Comparison of ENCODE assay signal across 20 cellular contexts in the genomic region with DNA sequence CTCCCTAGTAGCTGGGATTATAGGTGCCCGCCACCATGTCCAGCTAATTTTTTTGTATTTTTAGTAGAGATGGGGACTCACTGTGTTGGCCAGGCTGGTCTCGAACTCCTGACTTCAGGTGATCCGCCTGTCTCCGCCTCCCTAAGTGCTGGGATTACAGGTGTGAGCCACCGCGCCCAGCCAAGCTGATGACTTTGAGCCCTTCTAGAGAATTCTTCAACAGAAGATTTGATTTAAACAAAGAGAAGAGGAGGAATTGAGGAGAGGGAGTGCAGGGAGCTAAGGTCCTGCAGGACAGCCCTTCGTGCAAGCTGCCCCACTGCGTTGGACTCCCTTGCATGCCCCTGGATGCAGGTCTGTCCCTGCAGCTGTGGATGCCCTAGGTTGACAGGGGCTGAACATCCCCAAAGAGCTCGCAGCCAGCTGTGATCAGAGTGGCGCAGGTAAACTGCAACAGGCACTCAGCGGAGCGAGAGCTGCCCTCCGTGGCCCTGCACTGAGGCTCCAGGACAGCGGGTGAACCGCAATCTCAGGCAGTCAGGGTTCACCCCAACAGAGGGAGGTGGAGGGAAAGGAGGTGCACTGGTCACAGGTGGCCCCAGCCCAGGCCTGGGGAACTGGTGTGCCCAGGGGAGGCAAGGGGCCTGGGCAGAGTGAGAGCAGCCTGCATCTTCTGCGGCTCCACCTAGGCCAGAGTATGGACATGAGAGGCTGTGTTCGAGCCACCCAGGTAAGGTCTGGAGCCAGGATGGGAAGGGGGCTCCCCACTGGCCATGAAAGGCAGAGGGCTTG. TPM values are rescaled to one million over a fixed set of nuclear protein-coding genes. Genes with fewer than 3 reads are reported as not detected.
DNase-seq lines count a peak whose midpoint lies in the region; ATAC-seq and TF ChIP-seq lines count a peak whose summit lies in the region.
"Had no signal": no experiment of that assay in that cellular context is flagged by ENCODE, and none has a peak within 500 bp of the region (broad histone marks: within the 10 kb centered on the region; RNA-seq: fewer than 3 reads in every experiment).

No MANE protein-coding gene starts in this region.

- H3K9me3 ChIP-seq in right atrium auricular region (peaks cover 0 to 11% of the 10 kb centered on the region in 2 donors), adrenal gland (replicated peaks in 1 of 3) (peaks cover 0 to 2% (median 0%) of the 10 kb centered on the region in 3 donors), upper lobe of right lung (peaks cover 10% of the 10 kb centered on the region), neural progenitor cell (ENCODE audit: low read depth) (no peaks in the 10 kb centered on the region)

- H3K27ac ChIP-seq in right atrium auricular region (no peak overlapping the region), adrenal gland (no peak overlapping the region), upper lobe of right lung (no peak overlapping the region), neural progenitor cell (no peak overlapping the region)
- H3K27ac ChIP-seq: foreskin keratinocyte had no signal

- H3K4me3 ChIP-seq in right atrium auricular region (no peak overlapping the region), adrenal gland (no peak overlapping the region), upper lobe of right lung (no peak overlapping the region), neural progenitor cell (no peak overlapping the region)

- peaks cover 12% of the 10 kb centered on the region for H3K9me3 Mint-ChIP-seq in neural progenitor cell
- peaks cover 10% of the 10 kb centered on the region for H3K9me3 Mint-ChIP-seq in activated T-helper 1 cell treated with anti-CD3 and anti-CD28 coated beads, Interleukin-12 subunit alpha, Interleukin-12 subunit beta, Interleukin-2, Interleukin-4 antibody, amounts not matched to agents 30 ng/mL and 10 ng/mL and 1 ng/mL, durations not matched to agents 14 hours and 24 hours and 36 hours

- 93 to 98% (median 96%) methylated on average over 17 of the region's 17 CpGs for WGBS in adrenal gland, 4 donors

- H3K27me3 ChIP-seq in right atrium auricular region = no peaks in the 10 kb centered on the region
- H3K27me3 ChIP-seq in adrenal gland = no peaks in the 10 kb centered on the region
- no peaks in the 10 kb centered on the region for H3K27me3 ChIP-seq in upper lobe of right lung
- no peaks in the 10 kb centered on the region for H3K27me3 ChIP-seq in neural progenitor cell
- H3K27me3 ChIP-seq: foreskin keratinocyte had no signal

- no peak overlapping the region for H3K4me3 Mint-ChIP-seq in neural progenitor cell
- H3K4me3 Mint-ChIP-seq in activated T-helper 1 cell treated with anti-CD3 and anti-CD28 coated beads, Interleukin-12 subunit alpha, Interleukin-12 subunit beta, Interleukin-2, Interleukin-4 antibody, amounts not matched to agents 30 ng/mL and 10 ng/mL and 1 ng/mL, durations not matched to agents 14 hours and 24 hours and 36 hours = no peak overlapping the region
- H3K4me3 Mint-ChIP-seq: activated T-cell treated with anti-CD3 and anti-CD28 coated beads, Interleukin-2, amount 50 U/mL, for 4 hours; neural crest cell had no signal

- H3K4me1 ChIP-seq in right atrium auricular region (peaks cover 0 to 52% of the 10 kb centered on the region in 2 donors), adrenal gland (replicated peaks in 1 of 2) (peaks cover 0 to 13% of the 10 kb centered on the region in 2 donors), upper lobe of right lung (no peaks in the 10 kb centered on the region), neural progenitor cell (peaks cover 8% of the 10 kb centered on the region)
- H3K4me1 ChIP-seq: foreskin keratinocyte had no signal

- no peaks in the 10 kb centered on the region for H4K20me1 ChIP-seq in neural progenitor cell (ENCODE audit: low read depth)

- H2AFZ ChIP-seq in neural progenitor cell (replicated peaks) = no peak overlapping the region

- TF ChIP-seq POLR2A in adrenal gland (IDR thresholded peaks at IDR 0.05) = no peak

- H3F3A ChIP-seq in neural progenitor cell (ENCODE audit: low read depth) = no peaks in the 10 kb centered on the region

- TF ChIP-seq CTCF in right atrium auricular region (IDR thresholded peaks at IDR 0.05) (no peak), adrenal gland (IDR thresholded peaks at IDR 0.05) (no peak), upper lobe of right lung (IDR thresholded peaks at IDR 0.05) (no peak), neural progenitor cell (IDR thresholded peaks at IDR 0.05) (no peak)

- H3K36me3 ChIP-seq in right atrium auricular region (no peaks in the 10 kb centered on the region), adrenal gland (replicated peaks in 1 of 2) (no peaks in the 10 kb centered on the region), upper lobe of right lung (no peaks in the 10 kb centered on the region), neural progenitor cell (no peaks in the 10 kb centered on the region)

- no peak overlapping the region for H3K9ac ChIP-seq in neural progenitor cell

- ATAC-seq in upper lobe of right lung (no peak), HG03196 (IDR thresholded peaks at IDR 0.05; ENCODE audit: unreplicated experiment) (no peak)
- ATAC-seq: activated T-cell treated with anti-CD3 and anti-CD28 coated beads, Interleukin-2, amount 50 U/mL, for 4 hours had no signal

- no peaks in the 10 kb centered on the region for H3K79me2 ChIP-seq in neural progenitor cell (ENCODE audit: low read depth)

- H3K4me2 ChIP-seq in neural progenitor cell = no peak overlapping the region

- H3K27me3 Mint-ChIP-seq in neural progenitor cell (ENCODE audit: insufficient read depth, low read depth) = peaks cover 5% of the 10 kb centered on the region
- peaks cover 2% of the 10 kb centered on the region for H3K27me3 Mint-ChIP-seq in activated T-helper 1 cell treated with anti-CD3 and anti-CD28 coated beads, Interleukin-12 subunit alpha, Interleukin-12 subunit beta, Interleukin-2, Interleukin-4 antibody, amounts not matched to agents 30 ng/mL and 10 ng/mL and 1 ng/mL, durations not matched to agents 14 hours and 24 hours and 36 hours (ENCODE audit: insufficient read depth)

- DNase-seq in cardiac septum (ENCODE audit: low spot score) (peak; percentile 70), right atrium auricular region (ENCODE audit: low spot score) (no peak), adrenal gland (peak in 4 of 7 donors; percentile 3 to 41 (median 8)), mesenteric fat pad (ENCODE audit: low spot score) (peak; percentile 67), upper lobe of right lung (peak; percentile 51), neural progenitor cell (ENCODE audit: low spot score) (no peak)
- no peak for DNase-seq in activated T-helper 1 cell treated with anti-CD3 and anti-CD28 coated beads, Interleukin-12 subunit alpha, Interleukin-12 subunit beta, Interleukin-2, Interleukin-4 antibody, amounts not matched to agents 30 ng/mL and 10 ng/mL and 1 ng/mL, durations not matched to agents 14 hours and 24 hours and 36 hours (ENCODE audit: low spot score)
- DNase-seq: activated CD4-positive, alpha-beta T cell treated with anti-CD3 and anti-CD28 coated beads for 4 hours; activated T-cell treated with anti-CD3 and anti-CD28 coated beads, Interleukin-2, amount 50 U/mL, for 4 hours; amygdala; GDM1; GOT3; Karpas-422; NCI-H1417; SHP77; substantia nigra had no signal

- H3K27ac Mint-ChIP-seq in neural progenitor cell = no peak overlapping the region
- no peak overlapping the region for H3K27ac Mint-ChIP-seq in activated T-helper 1 cell treated with anti-CD3 and anti-CD28 coated beads, Interleukin-12 subunit alpha, Interleukin-12 subunit beta, Interleukin-2, Interleukin-4 antibody, amounts not matched to agents 30 ng/mL and 10 ng/mL and 1 ng/mL, durations not matched to agents 14 hours and 24 hours and 36 hours

- intact Hi-C loops in cardiac septum (cut with DNase I) = no loop called here
- intact Hi-C loops in adrenal gland (cut with DNase I) = no loop called here
- intact Hi-C loops in upper lobe of right lung (cut with DNase I) = no loop called here
- intact Hi-C loops in activated T-helper 1 cell treated with anti-CD3 and anti-CD28 coated beads, Interleukin-12 subunit alpha, Interleukin-12 subunit beta, Interleukin-2, Interleukin-4 antibody, amounts not matched to agents 30 ng/mL and 10 ng/mL and 1 ng/mL, durations not matched to agents 14 hours and 24 hours and 36 hours (cut with micrococcal nuclease) = no loop called here

- peaks cover 9% of the 10 kb centered on the region for H3K4me1 Mint-ChIP-seq in neural progenitor cell
- H3K4me1 Mint-ChIP-seq in activated T-helper 1 cell treated with anti-CD3 and anti-CD28 coated beads, Interleukin-12 subunit alpha, Interleukin-12 subunit beta, Interleukin-2, Interleukin-4 antibody, amounts not matched to agents 30 ng/mL and 10 ng/mL and 1 ng/mL, durations not matched to agents 14 hours and 24 hours and 36 hours (ENCODE audit: low read depth) = no peaks in the 10 kb centered on the region

- H3K36me3 Mint-ChIP-seq in neural progenitor cell = no peaks in the 10 kb centered on the region
- no peaks in the 10 kb centered on the region for H3K36me3 Mint-ChIP-seq in activated T-helper 1 cell treated with anti-CD3 and anti-CD28 coated beads, Interleukin-12 subunit alpha, Interleukin-12 subunit beta, Interleukin-2, Interleukin-4 antibody, amounts not matched to agents 30 ng/mL and 10 ng/mL and 1 ng/mL, durations not matched to agents 14 hours and 24 hours and 36 hours (ENCODE audit: low read depth)

RNA-seq across cellular contexts. Expression of a gene that starts 13.6 kb away (rescaled TPM):
- 5.5 TPM for total RNA-seq in cardiac septum
- total RNA-seq in right atrium auricular region = 1 to 10 TPM in 1 of 2 donors, under 1 TPM in 1; 0.47 to 1.4 TPM
- total RNA-seq in adrenal gland = 10 to 100 TPM in 1 of 8 donors, 1 to 10 TPM in 6, under 1 TPM in 1; 0.95 to 12.9 (median 4.3) TPM
- 1 to 10 TPM; 1.2 to 5.5 (median 2.0) TPM for polyA plus RNA-seq in adrenal gland
- 1.2 TPM for total RNA-seq in mesenteric fat pad
- total RNA-seq in upper lobe of right lung = 0.14 TPM
- total RNA-seq in neural progenitor cell (ENCODE audit: low replicate concordance) = 3.0 and 10.5 TPM in 2 replicates
- 0.12 and 0.21 TPM in 2 replicates for total RNA-seq in activated T-helper 1 cell treated with anti-CD3 and anti-CD28 coated beads, Interleukin-12 subunit alpha, Interleukin-12 subunit beta, Interleukin-2, Interleukin-4 antibody, amounts not matched to agents 30 ng/mL and 10 ng/mL and 1 ng/mL, durations not matched to agents 14 hours and 24 hours and 36 hours

RNA-seq across cellular contexts. Expression of a gene that starts 35.5 kb away (rescaled TPM):
- total RNA-seq in cardiac septum (not detected), right atrium auricular region (not detected), adrenal gland (not detected), mesenteric fat pad (not detected), upper lobe of right lung (not detected), neural progenitor cell (ENCODE audit: low replicate concordance) (not detected in 2 replicates)
- not detected for polyA plus RNA-seq in adrenal gland
- total RNA-seq in activated T-helper 1 cell treated with anti-CD3 and anti-CD28 coated beads, Interleukin-12 subunit alpha, Interleukin-12 subunit beta, Interleukin-2, Interleukin-4 antibody, amounts not matched to agents 30 ng/mL and 10 ng/mL and 1 ng/mL, durations not matched to agents 14 hours and 24 hours and 36 hours = 2.0 and 2.9 TPM in 2 replicates
- total RNA-seq: foreskin keratinocyte; neural crest cell; T-helper 2 cell treated with Interferon-gamma antibody and Interleukin-4, amounts not matched to agents 100 ng/mL and 5 ng/mL, for 36 hours had no signal
- polyA plus RNA-seq: foreskin keratinocyte had no signal

RNA-seq across cellular contexts. Expression of a gene that starts 42.4 kb away (rescaled TPM):
- 1.3 TPM for total RNA-seq in cardiac septum
- 1 to 10 TPM; 4.0 to 9.0 TPM for total RNA-seq in right atrium auricular region
- total RNA-seq in adrenal gland = 1 to 10 TPM in 7 of 8 donors, under 1 TPM in 1; 0.97 to 4.7 (median 2.3) TPM
- polyA plus RNA-seq in adrenal gland = 1 to 10 TPM in 2 of 3 donors, under 1 TPM in 1; 0.48 to 2.4 (median 1.9) TPM
- total RNA-seq in mesenteric fat pad = 6.1 TPM
- 4.4 TPM for total RNA-seq in upper lobe of right lung
- total RNA-seq in neural progenitor cell (ENCODE audit: low replicate concordance) = 2.3 TPM in 1 of 2 replicates, not detected in the other
- 494 and 500 TPM in 2 replicates for total RNA-seq in activated T-helper 1 cell treated with anti-CD3 and anti-CD28 coated beads, Interleukin-12 subunit alpha, Interleukin-12 subunit beta, Interleukin-2, Interleukin-4 antibody, amounts not matched to agents 30 ng/mL and 10 ng/mL and 1 ng/mL, durations not matched to agents 14 hours and 24 hours and 36 hours

Comparison
In these comparisons a context has a peak if more than half of its experiments do, and no peak if none do; other contexts are left out.
1. DNase-seq: peak in cardiac septum (single experiment), adrenal gland (4 of 7), mesenteric fat pad (single experiment) and upper lobe of right lung (single experiment); none in right atrium auricular region (single experiment), neural progenitor cell (single experiment) and activated T-helper 1 cell treated with anti-CD3 and anti-CD28 coated beads, Interleukin-12 subunit alpha, Interleukin-12 subunit beta, Interleukin-2, Interleukin-4 antibody, amounts not matched to agents 30 ng/mL and 10 ng/mL and 1 ng/mL, durations not matched to agents 14 hours and 24 hours and 36 hours (single experiment).
2. RNA of a gene that starts 42.4 kb away (total RNA-seq): 494 to 500 TPM in activated T-helper 1 cell treated with anti-CD3 and anti-CD28 coated beads, Interleukin-12 subunit alpha, Interleukin-12 subunit beta, Interleukin-2, Interleukin-4 antibody, amounts not matched to agents 30 ng/mL and 10 ng/mL and 1 ng/mL, durations not matched to agents 14 hours and 24 hours and 36 hours; 4.0 to 9.0 TPM in right atrium auricular region, 6.1 TPM in mesenteric fat pad (single experiment), 4.4 TPM in upper lobe of right lung (single experiment), 0.97 to 4.7 TPM in adrenal gland, 1.3 TPM in cardiac septum (single experiment) and 2.3 TPM in neural progenitor cell; every median in the first group is over 10 times any median in the second.